Comparison of ENCODE assay signal across 23 cellular contexts in genomic region chr9:108160705-108161233, GRCh38.
"Had no signal": no experiment of that assay in that cellular context is flagged by ENCODE, and none has a peak within 500 bp of the region (broad histone marks: within the 10 kb centered on the region; RNA-seq: fewer than 3 reads in every experiment).

No MANE protein-coding gene starts in this region.

- H3K36me3 Mint-ChIP-seq: natural killer cell treated with Interleukin-12 subunit alpha and Interleukin-12 subunit beta and Interleukin-15 and Interleukin-18, amount 100 ng/mL, for 72 hours had no signal

- H3K27ac Mint-ChIP-seq: activated CD8-positive, alpha-beta T cell treated with anti-CD3 and anti-CD28 coated beads for 36 hours; activated T-helper 1 cell treated with anti-CD3 and anti-CD28 coated beads, Interleukin-12 subunit alpha, Interleukin-12 subunit beta, Interleukin-2, Interleukin-4 antibody, amounts not matched to agents 30 ng/mL and 10 ng/mL and 1 ng/mL, durations not matched to agents 14 hours and 24 hours and 36 hours; natural killer cell treated with Interleukin-12 subunit alpha and Interleukin-12 subunit beta and Interleukin-15 and Interleukin-18, amount 100 ng/mL, for 72 hours; T-helper 17 cell had no signal

- H3K27me3 Mint-ChIP-seq: activated CD8-positive, alpha-beta T cell treated with anti-CD3 and anti-CD28 coated beads for 36 hours; natural killer cell treated with Interleukin-12 subunit alpha and Interleukin-12 subunit beta and Interleukin-15 and Interleukin-18, amount 100 ng/mL, for 72 hours; T-helper 17 cell had no signal

- H3K9me3 Mint-ChIP-seq: activated T-helper 1 cell treated with anti-CD3 and anti-CD28 coated beads, Interleukin-12 subunit alpha, Interleukin-12 subunit beta, Interleukin-2, Interleukin-4 antibody, amounts not matched to agents 30 ng/mL and 10 ng/mL and 1 ng/mL, durations not matched to agents 14 hours and 24 hours and 36 hours had no signal

- H3K27ac ChIP-seq: body of pancreas, ovary, psoas muscle, right atrium auricular region, thyroid gland, upper lobe of right lung had no signal

- H3K4me1 Mint-ChIP-seq: T-helper 17 cell had no signal

- H3K36me3 ChIP-seq: ovary, right atrium auricular region, thyroid gland, upper lobe of right lung had no signal

- H3K9me3 ChIP-seq: body of pancreas, ovary, psoas muscle, right atrium auricular region, thyroid gland, upper lobe of right lung had no signal

- H3K4me3 Mint-ChIP-seq: activated CD8-positive, alpha-beta T cell treated with anti-CD3 and anti-CD28 coated beads for 36 hours; activated T-helper 1 cell treated with anti-CD3 and anti-CD28 coated beads, Interleukin-12 subunit alpha, Interleukin-12 subunit beta, Interleukin-2, Interleukin-4 antibody, amounts not matched to agents 30 ng/mL and 10 ng/mL and 1 ng/mL, durations not matched to agents 14 hours and 24 hours and 36 hours; natural killer cell treated with Interleukin-12 subunit alpha and Interleukin-12 subunit beta and Interleukin-15 and Interleukin-18, amount 100 ng/mL, for 72 hours; T-helper 17 cell had no signal

- FAIRE-seq: kidney had no signal

- H3K4me3 ChIP-seq: body of pancreas, ovary, psoas muscle, right atrium auricular region, skin epidermis, thyroid gland, upper lobe of right lung had no signal

- DNase-seq: activated CD4-positive, alpha-beta T cell treated with anti-CD3 and anti-CD28 coated beads for 4 hours; activated CD4-positive, CD25-positive, alpha-beta regulatory T cell; activated CD8-positive, alpha-beta T cell treated with anti-CD3 and anti-CD28 coated beads for 36 hours; activated gamma-delta T cell; activated naive CD4-positive, alpha-beta T cell treated with anti-CD3 and anti-CD28 coated beads, Interleukin-2, amount 50 U/mL, for 16 hours; anterior cingulate cortex; effector CD8-positive, alpha-beta T cell; erythroblast; foreskin fibroblast; kidney; midbrain; ovary; psoas muscle; stimulated activated naive CD4-positive, alpha-beta T cell; SW 1271; T-helper 17 cell; thyroid gland; upper lobe of right lung had no signal

- ATAC-seq: activated CD8-positive, alpha-beta T cell treated with anti-CD3 and anti-CD28 coated beads for 36 hours; body of pancreas; natural killer cell treated with Interleukin-12 subunit alpha and Interleukin-12 subunit beta and Interleukin-15 and Interleukin-18, amount 100 ng/mL, for 72 hours; psoas muscle; T-helper 17 cell; upper lobe of right lung had no signal

- H3K27me3 ChIP-seq: body of pancreas, ovary, right atrium auricular region, thyroid gland, upper lobe of right lung had no signal

- H3K4me1 ChIP-seq: psoas muscle, right atrium auricular region, thyroid gland, upper lobe of right lung had no signal
